7 cellular contexts compared by ENCODE assay signal in genomic region chr22:20079745-20080444, GRCh38. TPM values are rescaled to one million over a fixed set of nuclear protein-coding genes. Genes with fewer than 3 reads are reported as not detected.
DNase-seq lines count a peak whose midpoint lies in the region; ATAC-seq, FAIRE-seq and TF ChIP-seq lines count a peak whose summit lies in the region.

TSS of gene DGCR8 (plus strand) at chr22:20080241. CDS start at chr22:20085964, 5,723 bp downstream.

- H3K36me3 ChIP-seq in GM12878 (ENCODE audit: control insufficient read depth in 2 of 2, insufficient read depth in 2 of 2, low read length in 1 of 2), result no peaks in the 10 kb centered on the region

- 1% methylated on average over 80 of the region's 100 CpGs for whole genome bisulfite sequencing in GM12878 (ENCODE audit: insufficient coverage, insufficient replicate concordance, low lambda C conversion rate, missing lambda C conversion rate)

- no peak for TF ChIP-seq EP300 in GM12878 (IDR thresholded peaks at IDR 0.05; ENCODE audit: borderline replicate concordance in 1 of 2, control insufficient read depth in 1 of 2, low read depth in 2 of 2, low read length in 2 of 2)

- RAD21 ChIA-PET in GM12878 (lab: Charles Lee; ENCODE audit: unreplicated experiment), result interaction anchor here (1.5 kb wide), 1 partner anchor 58 kb away, joined by 5 read pairs; no protein-coding TSS in a partner anchor

- H3K27ac ChIP-seq in GM12878 (ENCODE audit: control insufficient read depth, insufficient read depth), result peak within 1 kb of the TSS; percentile 71

- in situ Hi-C loops in GM12878 (cut with MboI), result no loop called here

- H3K4me1 ChIP-seq in GM12878 (ENCODE audit: control insufficient read depth, insufficient read depth, low read length), result peaks cover 8% of the 10 kb centered on the region

- TF ChIP-seq CTCF in GM12878 (IDR thresholded peaks at IDR 0.05 in 2 of 3, conservative IDR thresholded peaks at IDR 0.05 in 1 of 3; ENCODE audit: control insufficient read depth in 2 of 3, extremely low read depth in 1 of 3, insufficient read depth in 1 of 3, low read depth in 3 of 3, low read length in 3 of 3), result no peak

- peak within 1 kb of the TSS; percentile 62 for H3K9ac ChIP-seq in GM12878 (ENCODE audit: control insufficient read depth, insufficient read depth, low read length)

- no peaks in the 10 kb centered on the region for H3K27me3 ChIP-seq in GM12878 (replicated peaks in 1 of 2; ENCODE audit: control insufficient read depth in 2 of 2, insufficient read depth in 2 of 2, low read length in 1 of 2)

- peak within 1 kb of the TSS; percentile 97 for H2AFZ ChIP-seq in GM12878 (ENCODE audit: control insufficient read depth, low read depth, low read length)

- TF ChIP-seq RAD21 in GM12878 (IDR thresholded peaks at IDR 0.05; ENCODE audit: insufficient read depth, low read depth, low read length), result no peak

- intact Hi-C loops in GM12878 (cut with micrococcal nuclease; ENCODE audit: unreplicated experiment), result loop anchor here (10.0 kb wide), 1 partner anchor 55 kb away; the partner anchor contains the start of gene TANGO2

- DNase-seq in GM18507 (ENCODE audit: extremely low spot score, insufficient read length, low read depth), result peak; percentile 92
- peak; percentile 94 for DNase-seq in NCI-H2029 (lab: John Stamatoyannopoulos, UW)
- DNase-seq in T1000 (lab: John Stamatoyannopoulos, UW), result peak; percentile 91
- peak; percentile 28 for DNase-seq in GM12878 (ENCODE audit: low read depth, low spot score)
- DNase-seq in hypothalamus (lab: John Stamatoyannopoulos, UW), result peak; percentile 28 to 96 (median 92)
- peak; percentile 95 for DNase-seq in retina

- ATAC-seq in HG02973 (IDR thresholded peaks at IDR 0.05; ENCODE audit: unreplicated experiment) (peak; percentile 78), GM12878 (peak; percentile 89)

- TF ChIP-seq POLR2A in GM12878 (IDR thresholded peaks at IDR 0.05; ENCODE audit: low read depth, low read length), result peak; percentile 83

- POLR2A ChIA-PET in GM12878 (lab: Charles Lee), result no interaction called here

- H3K4me3 ChIP-seq in GM12878, result peak within 1 kb of the TSS; percentile 95

- no peaks in the 10 kb centered on the region for H3K9me3 ChIP-seq in GM12878 (replicated peaks; ENCODE audit: control insufficient read depth, insufficient read depth, low read length)

- H3K4me2 ChIP-seq in GM12878 (ENCODE audit: control insufficient read depth, insufficient read depth), result peak within 1 kb of the TSS; percentile 97

- no TSS peak for BruUV-seq in GM12878 (replicated peaks; lab: Mats Ljungman, UMichigan)

- SMC1A ChIA-PET in GM12878 (lab: Charles Lee; ENCODE audit: uncharacterized antibody, unreplicated experiment), result no interaction called here

- H4K20me1 ChIP-seq in GM12878 (ENCODE audit: control insufficient read depth, insufficient read depth), result no peaks in the 10 kb centered on the region

- FAIRE-seq in GM18507 (lab: Jason Lieb, UNC) (peak; percentile 75), GM12878 (lab: Jason Lieb, UNC) (no peak)

- CTCF ChIA-PET in GM12878 (lab: Yijun Ruan, JAX), result interaction anchor here (0.9 to 1.3 kb wide), 2 partner anchors 11 to 37 kb away, joined by 3 read pairs; partner anchors contain the start of gene TRMT2A

- peaks cover 49% of the 10 kb centered on the region for H3K79me2 ChIP-seq in GM12878 (ENCODE audit: control insufficient read depth, insufficient read depth, low read length)

TF ChIP-seq in GM12878, 131 proteins besides CTCF, POLR2A, EP300 and RAD21 (continues in another document):
- TF ChIP-seq MLLT1 (IDR thresholded peaks at IDR 0.05), result 0 out of 2 replicates have a peak, but pooled peaks have one; percentile 48
- peak; percentile 88 for TF ChIP-seq IKZF2 (IDR thresholded peaks at IDR 0.05)
- TF ChIP-seq SKIL (IDR thresholded peaks at IDR 0.05; ENCODE audit: low read depth, poor library complexity, severe bottlenecking), result no peak
- TF ChIP-seq MEF2B (IDR thresholded peaks at IDR 0.05; ENCODE audit: partially characterized antibody, poor library complexity, severe bottlenecking), result no peak
- TF ChIP-seq ZSCAN29 (IDR thresholded peaks at IDR 0.05), result no peak
- TF ChIP-seq CHD4 (IDR thresholded peaks at IDR 0.05), result no peak
- TF ChIP-seq KAT2A (conservative IDR thresholded peaks at IDR 0.05; ENCODE audit: control insufficient read depth, low read depth, low read length), result no peak
- TF ChIP-seq PKNOX1 (IDR thresholded peaks at IDR 0.05), result no peak
- no peak for TF ChIP-seq FOXK2 (IDR thresholded peaks at IDR 0.05)
- TF ChIP-seq POLR2AphosphoS5 (IDR thresholded peaks at IDR 0.05; ENCODE audit: low read length), result peak; percentile 59; the same call in 1 of the 2 replicates

RNA-seq across cellular contexts. Expression of gene DGCR8, which starts in this region (rescaled TPM):
- total RNA-seq in GM12878 (2013; cell fraction: nucleolus; rRNA removed), result 62.1 and 88.0 TPM in 2 replicates
- 24.1 and 28.5 TPM in 2 replicates for total RNA-seq in GM12878 (2014; rRNA removed)
- 15.4 and 17.3 TPM in 2 replicates for total RNA-seq in GM12878 (2014; rRNA removed; fragmentation: Illumina TruSeq; extraction: Trizol)
- 33.0 and 35.1 TPM in 2 replicates for total RNA-seq in GM12878 (2021)
- 10.6 TPM for polyA plus RNA-seq in GM12878 (2011; ENCODE audit: low read depth)
- 15.0 and 17.1 TPM in 2 replicates for polyA plus RNA-seq in GM12878 (2011; rRNA removed)
- 18.7 and 20.5 TPM in 2 replicates for polyA plus RNA-seq in GM12878 (2011; cell fraction: cytosol; rRNA removed)
- 96.6 and 126 TPM in 2 replicates for polyA plus RNA-seq in GM12878 (2011; cell fraction: nucleus; rRNA removed)
- polyA plus RNA-seq in GM12878 (2012), result 13.6 and 18.8 TPM in 2 replicates
- 14.1 and 17.9 TPM in 2 replicates for polyA plus RNA-seq in GM12878 (2014; fragmentation: Illumina TruSeq; extraction: Trizol)
- polyA plus RNA-seq in GM12878 (2014; fragmentation: Nextera tagmentation; extraction: Ambion mirVana), result 1 to 10 TPM; 1.2 to 2.5 TPM
- polyA plus RNA-seq in GM12878 (2014; rRNA removed), result 27.8 and 29.7 TPM in 2 replicates
- 10 to 100 TPM; 12.9 to 16.9 TPM for polyA plus RNA-seq in GM12878 (2016; fragmentation: Nextera tagmentation; extraction: Ambion mirVana)
- 18.9 and 21.9 TPM in 2 replicates for polyA minus RNA-seq in GM12878 (2011; rRNA and poly(A)+ RNA removed)
- polyA minus RNA-seq in GM12878 (2011; cell fraction: cytosol; rRNA and poly(A)+ RNA removed), result 7.9 and 8.5 TPM in 2 replicates
- 18.7 and 34.8 TPM in 2 replicates for polyA minus RNA-seq in GM12878 (2011; cell fraction: nucleus; rRNA and poly(A)+ RNA removed)

Comparison
In these comparisons a context has a peak if more than half of its experiments do, and no peak if none do; other contexts are left out.
1. Peak in every context shown above with its lines: DNase-seq, ATAC-seq, H3K4me3 ChIP-seq and H3K27ac ChIP-seq.
2. DNase-seq: peak in every context shown above with its lines; median percentile 95 in retina; 94 in NCI-H2029; 92 in GM18507; 92 in hypothalamus; 91 in T1000; 28 in GM12878.